ENCODE assay signal across 8 cellular contexts in genomic region chr15:40252438-40253178, GRCh38. TPM values are rescaled to one million over a fixed set of nuclear protein-coding genes. Genes with fewer than 3 reads are reported as not detected.
DNase-seq lines count a peak whose midpoint lies in the region; ATAC-seq and TF ChIP-seq lines count a peak whose summit lies in the region.

No MANE protein-coding gene starts in this region.

- CTCF ChIA-PET in CD8-positive, alpha-beta T cell (lab: Charles Lee): no interaction called here

- H3K4me1 Mint-ChIP-seq in CD8-positive, alpha-beta T cell (ENCODE audit: low read depth): peaks cover 11% of the 10 kb centered on the region
- H3K4me1 Mint-ChIP-seq in activated naive CD8-positive, alpha-beta T cell treated with anti-CD3 and anti-CD28 coated beads for 36 hours: peaks cover 3% of the 10 kb centered on the region

- peaks cover 31% of the 10 kb centered on the region for H3K27me3 Mint-ChIP-seq in CD8-positive, alpha-beta T cell (ENCODE audit: low read depth)
- H3K27me3 Mint-ChIP-seq in activated naive CD8-positive, alpha-beta T cell treated with anti-CD3 and anti-CD28 coated beads for 36 hours: peaks cover 41% of the 10 kb centered on the region

- peak overlapping the region; percentile 81 for H3K4me3 Mint-ChIP-seq in CD8-positive, alpha-beta T cell
- peak overlapping the region; percentile 69 for H3K4me3 Mint-ChIP-seq in activated naive CD8-positive, alpha-beta T cell treated with anti-CD3 and anti-CD28 coated beads for 36 hours

- POLR2A ChIA-PET in CD8-positive, alpha-beta T cell (lab: Charles Lee): no interaction called here

- peak; percentile 57 for ATAC-seq in CD8-positive, alpha-beta T cell
- ATAC-seq in GM19455 (IDR thresholded peaks at IDR 0.05; ENCODE audit: unreplicated experiment): no peak

- TF ChIP-seq CTCF in CD8-positive, alpha-beta T cell (IDR thresholded peaks at IDR 0.05): no peak

- no peak for DNase-seq in CD8-positive, alpha-beta T cell
- peak; percentile 21 for DNase-seq in activated naive CD8-positive, alpha-beta T cell treated with anti-CD3 and anti-CD28 coated beads for 36 hours
- DNase-seq in cerebellar nuclear complex (lab: John Stamatoyannopoulos, UW): no peak
- no peak for DNase-seq in SW 1271 (lab: John Stamatoyannopoulos, UW)

- intact Hi-C loops in CD8-positive, alpha-beta T cell (cut with DNase I, micrococcal nuclease): no loop called here

- H3K27ac Mint-ChIP-seq in CD8-positive, alpha-beta T cell: no peak overlapping the region
- H3K27ac Mint-ChIP-seq in activated naive CD8-positive, alpha-beta T cell treated with anti-CD3 and anti-CD28 coated beads for 36 hours: no peak overlapping the region

- peaks cover 11% of the 10 kb centered on the region for H3K4me1 ChIP-seq in CD8-positive, alpha-beta T cell (ENCODE audit: insufficient read depth, low read length)
- H3K4me1 ChIP-seq in HUES64 (ENCODE audit: insufficient read depth, low read length) (peaks cover 3% of the 10 kb centered on the region; the same call in 1 of the 2 replicates), iPS-18a (ENCODE audit: control insufficient read depth, low read depth, low read length) (no peaks in the 10 kb centered on the region)

- H3K9me3 ChIP-seq in CD8-positive, alpha-beta T cell (ENCODE audit: low read length): no peaks in the 10 kb centered on the region
- H3K9me3 ChIP-seq in HUES64 (ENCODE audit: insufficient read depth, low read depth, low read length) (no peaks in the 10 kb centered on the region), iPS-18a (ENCODE audit: control insufficient read depth, low read depth, low read length) (no peaks in the 10 kb centered on the region)

- H3K36me3 Mint-ChIP-seq in CD8-positive, alpha-beta T cell: no peaks in the 10 kb centered on the region
- no peaks in the 10 kb centered on the region for H3K36me3 Mint-ChIP-seq in activated naive CD8-positive, alpha-beta T cell treated with anti-CD3 and anti-CD28 coated beads for 36 hours

- peak overlapping the region; percentile 63 for H3K9ac ChIP-seq in HUES64 (ENCODE audit: low read depth, low read length)
- no peak overlapping the region for H3K9ac ChIP-seq in iPS-18a (ENCODE audit: low read length)

- no peaks in the 10 kb centered on the region for H3K9me3 Mint-ChIP-seq in CD8-positive, alpha-beta T cell
- H3K9me3 Mint-ChIP-seq in activated naive CD8-positive, alpha-beta T cell treated with anti-CD3 and anti-CD28 coated beads for 36 hours: no peaks in the 10 kb centered on the region

- no peak overlapping the region for H3K27ac ChIP-seq in CD8-positive, alpha-beta T cell (ENCODE audit: low read depth, low read length)
- H3K27ac ChIP-seq in HUES64 (ENCODE audit: low read depth, low read length) (no peak overlapping the region), iPS-18a (ENCODE audit: low read length) (no peak overlapping the region), skin epidermis (peak overlapping the region in 19 of 21 experiments; percentile 2 to 83 (median 51))

- peak overlapping the region; percentile 48 for H3K4me3 ChIP-seq in CD8-positive, alpha-beta T cell (ENCODE audit: low read depth, low read length)
- peak overlapping the region; percentile 60 for H3K4me3 ChIP-seq in HUES64 (ENCODE audit: low read length)
- peak overlapping the region; percentile 60 for H3K4me3 ChIP-seq in iPS-18a (ENCODE audit: low read length)
- peak overlapping the region; percentile 29 to 59 (median 49) for H3K4me3 ChIP-seq in skin epidermis

- no peaks in the 10 kb centered on the region for H3K36me3 ChIP-seq in CD8-positive, alpha-beta T cell (ENCODE audit: insufficient read depth, low read length)
- no peaks in the 10 kb centered on the region for H3K36me3 ChIP-seq in HUES64 (ENCODE audit: insufficient read depth, low read length)
- no peaks in the 10 kb centered on the region for H3K36me3 ChIP-seq in iPS-18a (ENCODE audit: control insufficient read depth, low read depth, low read length)

- H3K27me3 ChIP-seq in CD8-positive, alpha-beta T cell (ENCODE audit: insufficient read depth, low read length): no peaks in the 10 kb centered on the region
- H3K27me3 ChIP-seq in HUES64 (ENCODE audit: insufficient read depth, low read length) (peaks cover 43% of the 10 kb centered on the region), iPS-18a (ENCODE audit: control insufficient read depth, insufficient read depth, low read length) (peaks cover 45% of the 10 kb centered on the region)

- 2% methylated on average over 84 of the region's 84 CpGs for WGBS in HUES64

RNA-seq across cellular contexts. Expression of gene PAK6, which starts 13.7 kb away (rescaled TPM):
- 1 to 10 TPM in 1 of 2 experiments, under 1 TPM in 1; 0.64 to 1.1 TPM for total RNA-seq in CD8-positive, alpha-beta T cell
- 2.1 TPM for polyA plus RNA-seq in HUES64 (2013, experiment 1 of 2)
- polyA plus RNA-seq in HUES64 (2013, experiment 2 of 2): 5.2 TPM
- under 1 TPM; 0.18 to 0.35 TPM for total RNA-seq in activated naive CD8-positive, alpha-beta T cell treated with anti-CD3 and anti-CD28 coated beads for 36 hours

RNA-seq across cellular contexts. Expression of gene ANKRD63, which starts 30.3 kb away (rescaled TPM):
- not detected for total RNA-seq in CD8-positive, alpha-beta T cell
- not detected for polyA plus RNA-seq in HUES64 (2013, experiment 1 of 2)
- not detected for polyA plus RNA-seq in HUES64 (2013, experiment 2 of 2)
- not detected for total RNA-seq in activated naive CD8-positive, alpha-beta T cell treated with anti-CD3 and anti-CD28 coated beads for 36 hours

RNA-seq across cellular contexts. Expression of gene PLCB2, which starts 55.1 kb away (rescaled TPM):
- total RNA-seq in CD8-positive, alpha-beta T cell: 100 to 1,000 TPM; 154 to 167 TPM
- polyA plus RNA-seq in HUES64 (2013, experiment 1 of 2): 7.3 TPM
- polyA plus RNA-seq in HUES64 (2013, experiment 2 of 2): 11.2 TPM
- 10 to 100 TPM; 40.8 to 43.6 TPM for total RNA-seq in activated naive CD8-positive, alpha-beta T cell treated with anti-CD3 and anti-CD28 coated beads for 36 hours

Comparison
In these comparisons a context has a peak if more than half of its experiments do, and no peak if none do; other contexts are left out.
1. H3K27ac ChIP-seq: peak in skin epidermis (19 of 21); none in CD8-positive, alpha-beta T cell (single experiment), HUES64 (single experiment) and iPS-18a (single experiment).
2. Peak in every context shown above with its lines, with median percentiles within 50 percentile points of each other: H3K4me3 ChIP-seq.